ENCODE assay signal across 1 cellular context in the genomic region with DNA sequence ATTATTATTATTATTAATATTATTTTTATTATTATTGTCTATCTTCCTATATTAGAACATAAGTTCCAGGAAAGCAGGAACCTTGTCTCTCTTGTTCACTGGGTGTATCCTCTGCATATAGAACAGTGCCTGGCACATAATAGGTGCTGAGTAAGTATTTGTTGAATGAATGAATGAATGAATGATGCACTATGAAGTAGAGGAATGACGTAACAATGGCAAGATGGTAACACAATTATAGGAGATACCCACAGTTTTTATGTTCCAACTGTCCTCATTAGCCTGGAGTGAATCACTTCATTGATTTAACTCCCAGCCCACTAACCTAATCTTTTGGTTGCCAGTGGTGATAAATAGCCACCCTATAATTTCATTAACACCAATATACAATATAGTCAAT.
TF ChIP-seq lines count a peak whose summit lies in the region.

No MANE protein-coding gene starts in this region.

TF ChIP-seq in GM12878, 131 proteins besides CTCF, POLR2A, EP300 and RAD21:
- TF ChIP-seq KDM1A (IDR thresholded peaks at IDR 0.05; ENCODE audit: borderline replicate concordance) (no peak), SMAD1 (IDR thresholded peaks at IDR 0.05; ENCODE audit: low read depth, partially characterized antibody) (no peak), ZNF217 (IDR thresholded peaks at IDR 0.05) (no peak), FOXM1 (IDR thresholded peaks at IDR 0.05; ENCODE audit: low read depth, low read length) (no peak), ZNF24 (IDR thresholded peaks at IDR 0.05) (peak; percentile 90), NFIC (IDR thresholded peaks at IDR 0.05; ENCODE audit: low read depth, low read length) (no peak)
